In genomic region chr1:89659322-89660061, GRCh38 we compare ENCODE assay signal across 12 cellular contexts. TPM values are rescaled to one million over a fixed set of nuclear protein-coding genes. Genes with fewer than 3 reads are reported as not detected.
A peak's percentile ranks its signal among the peaks of the same experiment; 100 is the strongest.
DNase-seq lines count a peak whose midpoint lies in the region; TF ChIP-seq lines count a peak whose summit lies in the region.
"Had no signal": no experiment of that assay in that cellular context is flagged by ENCODE, and none has a peak within 500 bp of the region (broad histone marks: within the 10 kb centered on the region; RNA-seq: fewer than 3 reads in every experiment).

No MANE protein-coding gene starts in this region.

- intact Hi-C loops in CD14-positive monocyte (cut with micrococcal nuclease): no loop called here

- H3K9me2 ChIP-seq in GM23248 (ENCODE audit: insufficient read depth): no peaks in the 10 kb centered on the region; the same call in 1 of the 2 replicates

- H3K4me1 Mint-ChIP-seq in CD14-positive monocyte: peaks cover 72% of the 10 kb centered on the region
- peaks cover 76% of the 10 kb centered on the region for H3K4me1 Mint-ChIP-seq in activated naive CD8-positive, alpha-beta T cell treated with anti-CD3 and anti-CD28 coated beads for 36 hours
- H3K4me1 Mint-ChIP-seq: nephron progenitor cell had no signal

- H3K36me3 ChIP-seq in GM23248 (ENCODE audit: low read depth) (no peaks in the 10 kb centered on the region), H7 (replicated peaks; ENCODE audit: control insufficient read depth, insufficient read depth, low read length) (no peaks in the 10 kb centered on the region)
- H3K36me3 ChIP-seq: adrenal gland had no signal

- no peak for TF ChIP-seq CTCF in CD14-positive monocyte (IDR thresholded peaks at IDR 0.05)

- H3K4me3 ChIP-seq in GM23248 (no peak overlapping the region), H7 (ENCODE audit: insufficient read depth, low read depth, low read length) (no peak overlapping the region)
- H3K4me3 ChIP-seq: adrenal gland had no signal

- peak overlapping the region; percentile 2 for H3K4me2 ChIP-seq in GM23248 (ENCODE audit: unreplicated experiment)

- DNase-seq in CD14-positive monocyte (ENCODE audit: low spot score) (no peak), GM23248 (peak; percentile 19), kidney tubule cell (ENCODE audit: low spot score) (peak; percentile 3), dermis blood vessel endothelial cell (no peak), H7 (no peak), cerebellum (ENCODE audit: low spot score) (no peak)
- no peak for DNase-seq in activated naive CD8-positive, alpha-beta T cell treated with anti-CD3 and anti-CD28 coated beads for 36 hours
- DNase-seq in stimulated activated CD4-positive, alpha-beta T cell treated with anti-CD3 and anti-CD28 coated beads, Interleukin-4, amount 100 ng/mL, for 4 hours: no peak
- DNase-seq: C1 segment of cervical spinal cord, foreskin fibroblast, nephron progenitor cell had no signal

- H4K20me1 ChIP-seq in GM23248 (ENCODE audit: insufficient read depth): no peaks in the 10 kb centered on the region; the same call in 1 of the 2 replicates

- H3K9me3 ChIP-seq in GM23248 (ENCODE audit: low read depth): no peaks in the 10 kb centered on the region
- H3K9me3 ChIP-seq: adrenal gland had no signal

- peaks cover 86% of the 10 kb centered on the region for H3K79me2 ChIP-seq in GM23248 (ENCODE audit: insufficient read depth)

- peaks cover 17% of the 10 kb centered on the region for H3K4me1 ChIP-seq in GM23248 (ENCODE audit: insufficient read depth)

- peaks cover 23 to 42% of the 10 kb centered on the region in 2 donors for H3K36me3 Mint-ChIP-seq in CD14-positive monocyte
- peaks cover 64% of the 10 kb centered on the region for H3K36me3 Mint-ChIP-seq in activated naive CD8-positive, alpha-beta T cell treated with anti-CD3 and anti-CD28 coated beads for 36 hours

- H3K9ac ChIP-seq in GM23248: no peak overlapping the region

- H3K4me3 Mint-ChIP-seq in CD14-positive monocyte: no peak overlapping the region
- no peak overlapping the region for H3K4me3 Mint-ChIP-seq in activated naive CD8-positive, alpha-beta T cell treated with anti-CD3 and anti-CD28 coated beads for 36 hours
- H3K4me3 Mint-ChIP-seq: nephron progenitor cell had no signal

- H3K27me3 Mint-ChIP-seq in CD14-positive monocyte (ENCODE audit: low read depth in 3 of 3): no peaks in the 10 kb centered on the region
- H3K27me3 Mint-ChIP-seq in activated naive CD8-positive, alpha-beta T cell treated with anti-CD3 and anti-CD28 coated beads for 36 hours: no peaks in the 10 kb centered on the region

- H3K27ac Mint-ChIP-seq in CD14-positive monocyte: peak overlapping the region; percentile 16 to 88 (median 48)
- H3K27ac Mint-ChIP-seq in activated naive CD8-positive, alpha-beta T cell treated with anti-CD3 and anti-CD28 coated beads for 36 hours: peak overlapping the region; percentile 54
- H3K27ac Mint-ChIP-seq: nephron progenitor cell had no signal

- H3K27ac ChIP-seq in GM23248: peak overlapping the region; percentile 28; the same call in 1 of the 2 replicates
- H3K27ac ChIP-seq: adrenal gland had no signal

- H3K27me3 ChIP-seq in GM23248 (replicated peaks; ENCODE audit: insufficient read depth) (no peaks in the 10 kb centered on the region), H7 (ENCODE audit: control insufficient read depth, insufficient read depth, low read length) (no peaks in the 10 kb centered on the region)
- H3K27me3 ChIP-seq: adrenal gland had no signal

- WGBS in GM23248 (ENCODE audit: low coverage in 1 of 2, low lambda C conversion rate in 2 of 2, missing lambda C conversion rate in 2 of 2), 2 experiments: 81 to 87% methylated on average over 4 of the region's 4 CpGs

- in situ Hi-C loops in GM23248 (cut with MboI): no loop called here

- peaks cover 0 to 9% (median 3%) of the 10 kb centered on the region in 7 donors for H3K9me3 Mint-ChIP-seq in CD14-positive monocyte
- H3K9me3 Mint-ChIP-seq in activated naive CD8-positive, alpha-beta T cell treated with anti-CD3 and anti-CD28 coated beads for 36 hours: peaks cover 18% of the 10 kb centered on the region

- H2AFZ ChIP-seq in GM23248: 0 out of 2 replicates have a peak overlapping the region, but pooled peaks have one; percentile 24

- H3F3A ChIP-seq in GM23248 (ENCODE audit: insufficient read depth): peaks cover 23% of the 10 kb centered on the region

RNA-seq across cellular contexts. Expression of gene LRRC8C, which starts 26.6 kb away (rescaled TPM):
- polyA plus RNA-seq in CD14-positive monocyte (10 to 100 TPM; 13.0 to 18.6 TPM), GM23248 (2016; fragmentation: Nextera tagmentation; extraction: Ambion mirVana) (3.5 and 3.6 TPM in 2 replicates)
- total RNA-seq in GM23248 (2014; rRNA removed; shearing (Covaris generic)): 5.7 and 7.3 TPM in 2 replicates
- 10 to 100 TPM; 31.7 to 32.3 TPM for total RNA-seq in activated naive CD8-positive, alpha-beta T cell treated with anti-CD3 and anti-CD28 coated beads for 36 hours
- total RNA-seq in dermis blood vessel endothelial cell (30.0 and 40.4 TPM in 2 replicates), cerebellum (5.5 TPM)
- 1.2 and 1.3 TPM in 2 replicates for total RNA-seq in H7 (2014; rRNA removed; shearing (Covaris generic))

Comparison
In these comparisons a context has a peak if more than half of its experiments do, and no peak if none do; other contexts are left out.
1. DNase-seq: peak in GM23248 (single experiment) and kidney tubule cell (single experiment); none in CD14-positive monocyte (single experiment), activated naive CD8-positive, alpha-beta T cell treated with anti-CD3 and anti-CD28 coated beads for 36 hours (single experiment), dermis blood vessel endothelial cell (single experiment), stimulated activated CD4-positive, alpha-beta T cell treated with anti-CD3 and anti-CD28 coated beads, Interleukin-4, amount 100 ng/mL, for 4 hours (0 of 2), H7 (single experiment) and cerebellum (single experiment).